7 cellular contexts compared by ENCODE assay signal in genomic region chr2:95231723-95232122, GRCh38. TPM values are rescaled to one million over a fixed set of nuclear protein-coding genes. Genes with fewer than 3 reads are reported as not detected.
DNase-seq lines count a peak whose midpoint lies in the region; ATAC-seq and TF ChIP-seq lines count a peak whose summit lies in the region.

No MANE protein-coding gene starts in this region.

- H3K9me3 Mint-ChIP-seq in HFFc6 = no peaks in the 10 kb centered on the region

- H3K4me1 ChIP-seq in body of pancreas = no peaks in the 10 kb centered on the region
- H3K4me1 ChIP-seq in transverse colon = no peaks in the 10 kb centered on the region

- no peaks in the 10 kb centered on the region for H3K36me3 Mint-ChIP-seq in HFFc6 (ENCODE audit: low read depth)

- H3K27ac Mint-ChIP-seq in HFFc6 = no peak overlapping the region

- peaks cover 4% of the 10 kb centered on the region for H3K27me3 Mint-ChIP-seq in HFFc6 (ENCODE audit: insufficient read depth)

- no peaks in the 10 kb centered on the region; the same call in 1 of the 2 replicates for H3K4me1 Mint-ChIP-seq in HFFc6 (ENCODE audit: low read depth)

- TF ChIP-seq CTCF in HFFc6 (IDR thresholded peaks at IDR 0.05) (peak; percentile 93), body of pancreas (IDR thresholded peaks at IDR 0.05) (peak; percentile 67 to 90 (median 83)), transverse colon (IDR thresholded peaks at IDR 0.05) (peak; percentile 62 to 74 (median 68))

- H3K27ac ChIP-seq in body of pancreas = no peak overlapping the region
- H3K27ac ChIP-seq in transverse colon = no peak overlapping the region

- H3K4me3 ChIP-seq in body of pancreas (no peak overlapping the region), transverse colon (no peak overlapping the region)

- no peak overlapping the region for H3K4me3 Mint-ChIP-seq in HFFc6

- no peak for TF ChIP-seq EP300 in transverse colon (IDR thresholded peaks at IDR 0.05; ENCODE audit: low read depth)

- peak; percentile 45 for ATAC-seq in body of pancreas
- ATAC-seq in GM18519 (IDR thresholded peaks at IDR 0.05; ENCODE audit: low FRiP score, unreplicated experiment) = no peak

- TF ChIP-seq POLR2A in body of pancreas (IDR thresholded peaks at IDR 0.05) = no peak
- TF ChIP-seq POLR2A in transverse colon (IDR thresholded peaks at IDR 0.05) = no peak

- intact Hi-C loops in body of pancreas (cut with DNase I) (loop anchor here (5.0 kb wide), 1 partner anchor 81 kb away; no protein-coding TSS in a partner anchor), transverse colon (cut with DNase I; ENCODE audit: low total_unique reads) (no loop called here)

- DNase-seq in DMS79 treated with DMSO at 0.1 percent for 48 hours (lab: John Stamatoyannopoulos, UW) = peak; percentile 74
- peak; percentile 49 for DNase-seq in HFFc6
- peak; percentile 65 for DNase-seq in NCI-H748 (lab: John Stamatoyannopoulos, UW; ENCODE audit: unreplicated experiment)
- DNase-seq in body of pancreas = peak; percentile 75 to 86 (median 79)
- peak; percentile 51 for DNase-seq in kidney glomerular epithelial cell (lab: John Stamatoyannopoulos, UW)
- peak; percentile 69 for DNase-seq in transverse colon

- no peaks in the 10 kb centered on the region for H3K27me3 ChIP-seq in body of pancreas
- H3K27me3 ChIP-seq in transverse colon = no peaks in the 10 kb centered on the region

- H3K9me3 ChIP-seq in body of pancreas (no peaks in the 10 kb centered on the region), transverse colon (no peaks in the 10 kb centered on the region)

- WGBS in body of pancreas, 2 donors = 17 to 26% methylated on average over 3 of the region's 3 CpGs
- WGBS in transverse colon (ENCODE audit: low coverage in 1 of 2), 2 donors = 25 to 40% methylated on average over 2 to 3 of the region's 3 CpGs

- in situ Hi-C loops in transverse colon (cut with MboI; ENCODE audit: low pct_ligation_motif_present in 1 of 4, low pct_unique_long_range_greater_than_20kb in 1 of 4, low sequenced_read_pairs in 3 of 4) = no loop called here

- H3K36me3 ChIP-seq in body of pancreas (replicated peaks in 1 of 2; ENCODE audit: insufficient read depth in 1 of 2, low read depth in 2 of 2) = no peaks in the 10 kb centered on the region
- no peaks in the 10 kb centered on the region for H3K36me3 ChIP-seq in transverse colon

RNA-seq across cellular contexts. Expression of gene ZNF892, which starts 24.4 kb away (rescaled TPM):
- under 1 TPM; 0.43 to 0.87 (median 0.62) TPM for total RNA-seq in HFFc6 (2021; fragmentation: NEBNext Ultra II Directional; extraction: Animal tissue kit (Norgen Biotek cat#: 25700))
- total RNA-seq in body of pancreas (1 to 10 TPM; 3.6 to 4.2 TPM), transverse colon (1 to 10 TPM in 3 of 4 donors, not detected in 1; 3.4 to 6.8 (median 3.5) TPM)

RNA-seq across cellular contexts. Expression of gene PROM2, which starts 42.5 kb away (rescaled TPM):
- total RNA-seq in HFFc6 (2021; fragmentation: NEBNext Ultra II Directional; extraction: Animal tissue kit (Norgen Biotek cat#: 25700)) = under 1 TPM in 5 of 6 experiments, not detected in 1; 0.12 to 0.68 (median 0.35) TPM
- total RNA-seq in body of pancreas = 10 to 100 TPM; 17.6 to 31.6 TPM
- 10 to 100 TPM; 20.2 to 46.6 (median 28.6) TPM for total RNA-seq in transverse colon

Comparison
In these comparisons a context has a peak if more than half of its experiments do, and no peak if none do; other contexts are left out.
1. RNA of gene PROM2, which starts 42.5 kb away (total RNA-seq): 17.6 to 31.6 TPM in body of pancreas and 20.2 to 46.6 TPM in transverse colon; 0.12 to 0.68 TPM in HFFc6; every median in the first group is over 10 times any median in the second.
2. Peak in every context shown above with its lines, with median percentiles within 50 percentile points of each other: DNase-seq and CTCF ChIP-seq.